Comparison of ENCODE assay signal across 1 cellular context in genomic region chr20:57562541-57563465, GRCh38.
TF ChIP-seq lines count a peak whose summit lies in the region.

No MANE protein-coding gene starts in this region.

TF ChIP-seq in HepG2, 621 proteins besides CTCF, POLR2A, EP300 and RAD21 (continues in another document):
- TF ChIP-seq WIZ (CRISPR knock-in tag; IDR thresholded peaks at IDR 0.05) (no peak), ZBTB7A (CRISPR knock-in tag; IDR thresholded peaks at IDR 0.05) (peak; percentile 20; the same call in 1 of the 2 replicates), ZKSCAN5 (CRISPR knock-in tag; IDR thresholded peaks at IDR 0.05) (no peak), SPEN (CRISPR knock-in tag; IDR thresholded peaks at IDR 0.05; ENCODE audit: low read depth) (peak; percentile 30; the same call in 1 of the 2 replicates), HBP1 (CRISPR knock-in tag; IDR thresholded peaks at IDR 0.05; ENCODE audit: low read depth) (peak; percentile 47; the same call in 1 of the 2 replicates), ZNF687 (CRISPR knock-in tag; IDR thresholded peaks at IDR 0.05) (peak; percentile 45), ZFP1 (CRISPR knock-in tag; IDR thresholded peaks at IDR 0.05) (no peak), ZNF549 (CRISPR knock-in tag; IDR thresholded peaks at IDR 0.05) (no peak), ZNF280D (CRISPR knock-in tag; IDR thresholded peaks at IDR 0.05) (0 out of 2 replicates have a peak, but pooled peaks have one; percentile 21), ZNF766 (CRISPR knock-in tag; IDR thresholded peaks at IDR 0.05; ENCODE audit: borderline replicate concordance) (no peak), TEAD3 (CRISPR knock-in tag; optimal IDR thresholded peaks at IDR 0.05; ENCODE audit: borderline replicate concordance) (peak; percentile 2), REXO4 (CRISPR knock-in tag; IDR thresholded peaks at IDR 0.05; ENCODE audit: borderline replicate concordance) (peak; percentile 36; the same call in 1 of the 2 replicates), ZNF605 (CRISPR knock-in tag; IDR thresholded peaks at IDR 0.05) (0 out of 2 replicates have a peak, but pooled peaks have one; percentile 42), ZNF329 (CRISPR knock-in tag; IDR thresholded peaks at IDR 0.05; ENCODE audit: low read depth) (0 out of 2 replicates have a peak, but pooled peaks have one; percentile 45), RBFOX2 (IDR thresholded peaks at IDR 0.05; ENCODE audit: low read depth, low read length) (0 out of 2 replicates have a peak, but pooled peaks have one; percentile 31), MIXL1 (CRISPR knock-in tag; IDR thresholded peaks at IDR 0.05) (no peak), DZIP1 (CRISPR knock-in tag; IDR thresholded peaks at IDR 0.05) (0 out of 2 replicates have a peak, but pooled peaks have one; percentile 36), ZBTB40 (IDR thresholded peaks at IDR 0.05) (no peak), ZBTB40 (CRISPR knock-in tag; IDR thresholded peaks at IDR 0.05) (peak; percentile 31; the same call in 1 of the 2 replicates), SAFB2 (CRISPR knock-in tag; IDR thresholded peaks at IDR 0.05; ENCODE audit: borderline replicate concordance, low read depth) (peak; percentile 36; the same call in 1 of the 2 replicates), POLR2AphosphoS5 (IDR thresholded peaks at IDR 0.05; ENCODE audit: low read depth, low read length) (peak; percentile 59), NRL (CRISPR knock-in tag; IDR thresholded peaks at IDR 0.05; ENCODE audit: borderline replicate concordance) (0 out of 2 replicates have a peak, but pooled peaks have one; percentile 30), PAWR (CRISPR knock-in tag; IDR thresholded peaks at IDR 0.05; ENCODE audit: borderline replicate concordance) (no peak), ZBTB14 (CRISPR knock-in tag; IDR thresholded peaks at IDR 0.05) (no peak), GABPB1 (CRISPR knock-in tag; IDR thresholded peaks at IDR 0.05) (peak; percentile 12; the same call in 1 of the 2 replicates), ZNF256 (CRISPR knock-in tag; conservative IDR thresholded peaks at IDR 0.05) (no peak), MBD4 (IDR thresholded peaks at IDR 0.05; ENCODE audit: borderline replicate concordance, low read length) (peak; percentile 46; the same call in 1 of the 2 replicates), HOXA9 (CRISPR knock-in tag; IDR thresholded peaks at IDR 0.05; ENCODE audit: borderline replicate concordance) (peak; percentile 48; the same call in 1 of the 2 replicates), MAFK (conservative IDR thresholded peaks at IDR 0.05 in 1 of 2, IDR thresholded peaks at IDR 0.05 in 1 of 2; ENCODE audit: low read length in 2 of 2) (no peak), ZSCAN29 (CRISPR knock-in tag; conservative IDR thresholded peaks at IDR 0.05) (no peak), MNT (IDR thresholded peaks at IDR 0.05) (no peak), ELF1 (CRISPR knock-in tag; IDR thresholded peaks at IDR 0.05) (no peak), HES4 (CRISPR knock-in tag; IDR thresholded peaks at IDR 0.05; ENCODE audit: borderline replicate concordance) (peak; percentile 49; the same call in 1 of the 2 replicates)
